In the genomic region with DNA sequence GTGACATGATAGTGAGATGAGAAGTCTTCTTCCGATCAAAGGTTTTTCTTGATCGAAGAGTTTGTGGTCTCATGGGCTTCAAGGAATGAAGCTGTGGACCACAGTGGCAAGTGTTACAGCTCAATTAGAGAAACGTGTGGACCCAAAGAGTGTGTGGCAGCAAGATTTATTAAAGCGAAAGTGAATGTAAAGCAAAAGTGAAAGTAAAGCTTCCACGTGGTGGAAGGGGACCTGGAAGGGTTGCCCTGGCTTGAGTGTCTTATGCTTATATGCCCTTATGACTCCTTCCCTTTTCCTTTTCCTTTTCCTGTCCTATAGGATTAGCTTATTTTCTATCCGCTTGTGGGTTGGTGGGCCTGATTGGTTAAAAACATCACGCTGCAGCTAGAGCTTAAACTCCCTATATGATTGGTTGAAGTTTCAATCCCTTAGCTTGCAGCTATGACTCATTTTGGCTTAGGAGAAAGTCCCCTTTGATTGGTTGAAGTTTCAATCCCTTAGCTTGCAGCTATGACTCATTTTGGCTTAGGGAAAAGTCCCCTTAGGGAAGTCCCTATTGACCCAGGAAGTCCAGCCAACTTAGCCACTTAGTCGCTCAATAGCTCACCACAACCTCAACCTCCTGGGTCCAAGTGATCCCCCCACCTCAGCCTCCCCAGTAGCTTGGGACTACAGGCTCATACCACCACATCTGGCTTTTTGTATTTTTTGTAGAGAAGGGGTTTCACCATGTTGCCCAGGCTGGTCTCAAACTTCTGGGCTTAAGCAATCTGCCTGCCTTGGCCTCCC, we compare ENCODE assay signal across 8 cellular contexts. TPM values are rescaled to one million over a fixed set of nuclear protein-coding genes. Genes with fewer than 3 reads are reported as not detected.
DNase-seq lines count a peak whose midpoint lies in the region; ATAC-seq and TF ChIP-seq lines count a peak whose summit lies in the region.

No MANE protein-coding gene starts in this region.

- ATAC-seq in CD8-positive, alpha-beta T cell: peak; percentile 63
- peak; percentile 46 for ATAC-seq in GM21423 (IDR thresholded peaks at IDR 0.05; ENCODE audit: unreplicated experiment)
- peak; percentile 49 to 75 for ATAC-seq in activated T-cell treated with anti-CD3 and anti-CD28 coated beads, Interleukin-2, amount 50 U/mL, for 72 hours (replicated peaks in 1 of 2)
- ATAC-seq in lung (ENCODE audit: insufficient read depth, low FRiP score): no peak
- ATAC-seq in omental fat pad (ENCODE audit: low FRiP score): no peak
- no peak for ATAC-seq in HG03571 (IDR thresholded peaks at IDR 0.05; ENCODE audit: unreplicated experiment)
- ATAC-seq in GM19455 (IDR thresholded peaks at IDR 0.05; ENCODE audit: unreplicated experiment): no peak

- H3K4me1 ChIP-seq in CD8-positive, alpha-beta T cell (ENCODE audit: insufficient read depth, low read length): peaks cover 12% of the 10 kb centered on the region
- H3K4me1 ChIP-seq in lung (ENCODE audit: control insufficient read depth in 2 of 2, insufficient read depth in 2 of 2, low read length in 2 of 2): no peaks in the 10 kb centered on the region

- peaks cover 18% of the 10 kb centered on the region for H3K4me1 Mint-ChIP-seq in CD8-positive, alpha-beta T cell (ENCODE audit: low read depth)
- peaks cover 26% of the 10 kb centered on the region for H3K4me1 Mint-ChIP-seq in activated T-cell treated with anti-CD3 and anti-CD28 coated beads, Interleukin-2, amount 50 U/mL, for 72 hours (ENCODE audit: low read depth)

- peak in 5 of 7 experiments; percentile 10 to 50 (median 19) for DNase-seq in CD8-positive, alpha-beta T cell
- DNase-seq in MV-4-11 (lab: John Stamatoyannopoulos, UW): peak; percentile 78
- peak; percentile 25 to 57 for DNase-seq in activated T-cell treated with anti-CD3 and anti-CD28 coated beads, Interleukin-2, amount 50 U/mL, for 72 hours
- DNase-seq in lung (ENCODE audit: low spot score): no peak
- no peak for DNase-seq in omental fat pad (ENCODE audit: low spot score)

- H3K9me3 ChIP-seq in CD8-positive, alpha-beta T cell (ENCODE audit: low read length): no peaks in the 10 kb centered on the region
- H3K9me3 ChIP-seq in lung (ENCODE audit: control insufficient read depth in 2 of 2, insufficient read depth in 1 of 2, low read length in 1 of 2): no peaks in the 10 kb centered on the region

- H3K4me3 Mint-ChIP-seq in CD8-positive, alpha-beta T cell: peak overlapping the region; percentile 85
- H3K4me3 Mint-ChIP-seq in activated T-cell treated with anti-CD3 and anti-CD28 coated beads, Interleukin-2, amount 50 U/mL, for 72 hours: peak overlapping the region; percentile 75 to 88

- CTCF ChIA-PET in CD8-positive, alpha-beta T cell (lab: Charles Lee): interaction anchor here (0.6 to 6.7 kb wide), 8 partner anchors 10 to 1894 kb away, joined by 3 to 71 read pairs (median 4); a partner anchor contains a TSS

- WGBS in lung, 2 donors: 56 to 60% methylated on average over 8 of the region's 8 CpGs

- H3K27ac ChIP-seq in CD8-positive, alpha-beta T cell (ENCODE audit: low read depth, low read length): peak overlapping the region; percentile 35
- no peak overlapping the region for H3K27ac ChIP-seq in lung (ENCODE audit: low read depth in 1 of 2, low read length in 1 of 2)

- no peaks in the 10 kb centered on the region for H3K36me3 ChIP-seq in CD8-positive, alpha-beta T cell (ENCODE audit: insufficient read depth, low read length)
- H3K36me3 ChIP-seq in lung (ENCODE audit: control insufficient read depth in 2 of 2, insufficient read depth in 2 of 2, low read length in 2 of 2): no peaks in the 10 kb centered on the region

- H3K9me3 Mint-ChIP-seq in CD8-positive, alpha-beta T cell: no peaks in the 10 kb centered on the region
- peaks cover 2 to 4% of the 10 kb centered on the region in 2 donors for H3K9me3 Mint-ChIP-seq in activated T-cell treated with anti-CD3 and anti-CD28 coated beads, Interleukin-2, amount 50 U/mL, for 72 hours

- H3K27me3 ChIP-seq in CD8-positive, alpha-beta T cell (ENCODE audit: insufficient read depth, low read length): no peaks in the 10 kb centered on the region
- no peaks in the 10 kb centered on the region for H3K27me3 ChIP-seq in lung (ENCODE audit: control insufficient read depth, insufficient read depth)

- no peaks in the 10 kb centered on the region for H3K27me3 Mint-ChIP-seq in CD8-positive, alpha-beta T cell (ENCODE audit: low read depth)
- H3K27me3 Mint-ChIP-seq in activated T-cell treated with anti-CD3 and anti-CD28 coated beads, Interleukin-2, amount 50 U/mL, for 72 hours (ENCODE audit: low read depth): peaks cover under 1% of the 10 kb centered on the region

- no peak for TF ChIP-seq CTCF in CD8-positive, alpha-beta T cell (IDR thresholded peaks at IDR 0.05)
- TF ChIP-seq CTCF in lung (IDR thresholded peaks at IDR 0.05; ENCODE audit: control extremely low read depth, extremely low read depth): no peak
- no peak for TF ChIP-seq CTCF in omental fat pad (IDR thresholded peaks at IDR 0.05)

- POLR2A ChIA-PET in CD8-positive, alpha-beta T cell (lab: Charles Lee): interaction anchor here (0.6 to 1.5 kb wide), 5 partner anchors 70 to 1012 kb away, joined by 3 to 6 read pairs (median 3); a partner anchor contains a TSS

- H3K27ac Mint-ChIP-seq in CD8-positive, alpha-beta T cell: peak overlapping the region; percentile 83
- peak overlapping the region; percentile 79 for H3K27ac Mint-ChIP-seq in activated T-cell treated with anti-CD3 and anti-CD28 coated beads, Interleukin-2, amount 50 U/mL, for 72 hours

- H3K36me3 Mint-ChIP-seq in CD8-positive, alpha-beta T cell: peaks cover 2% of the 10 kb centered on the region
- peaks cover 9 to 15% of the 10 kb centered on the region in 2 donors for H3K36me3 Mint-ChIP-seq in activated T-cell treated with anti-CD3 and anti-CD28 coated beads, Interleukin-2, amount 50 U/mL, for 72 hours (ENCODE audit: insufficient read depth in 2 of 2)

- peak overlapping the region; percentile 49 for H3K4me3 ChIP-seq in CD8-positive, alpha-beta T cell (ENCODE audit: low read depth, low read length)
- H3K4me3 ChIP-seq in lung: peak overlapping the region; percentile 14

- intact Hi-C loops in CD8-positive, alpha-beta T cell (cut with DNase I, micrococcal nuclease): loop anchor here in 1 of 2 experiments (1.0 to 5.0 kb wide), 3 partner anchors 105 to 572 kb away; a partner anchor contains a TSS

RNA-seq across cellular contexts. Expression of a gene that starts 34.7 kb away (rescaled TPM):
- 10 to 100 TPM; 61.7 to 74.4 TPM for total RNA-seq in CD8-positive, alpha-beta T cell
- 100 to 1,000 TPM in 1 of 2 donors, 10 to 100 TPM in 1; 82.7 to 100 TPM for total RNA-seq in activated T-cell treated with anti-CD3 and anti-CD28 coated beads, Interleukin-2, amount 50 U/mL, for 72 hours
- total RNA-seq in lung: 10 to 100 TPM; 33.6 to 96.7 TPM
- polyA plus RNA-seq in lung: 100 to 1,000 TPM; 119 to 126 TPM
- total RNA-seq in omental fat pad: 100 to 1,000 TPM in 1 of 4 donors, 10 to 100 TPM in 3; 69.8 to 109 (median 82.6) TPM

Comparison
In these comparisons a context has a peak if more than half of its experiments do, and no peak if none do; other contexts are left out.
1. ATAC-seq: peak in CD8-positive, alpha-beta T cell (single experiment), GM21423 (single experiment) and activated T-cell treated with anti-CD3 and anti-CD28 coated beads, Interleukin-2, amount 50 U/mL, for 72 hours (2 of 2); none in lung (single experiment), omental fat pad (single experiment), HG03571 (single experiment) and GM19455 (single experiment).
2. DNase-seq: peak in CD8-positive, alpha-beta T cell (5 of 7), MV-4-11 (single experiment) and activated T-cell treated with anti-CD3 and anti-CD28 coated beads, Interleukin-2, amount 50 U/mL, for 72 hours (2 of 2); none in lung (single experiment) and omental fat pad (single experiment).